In the genomic region with DNA sequence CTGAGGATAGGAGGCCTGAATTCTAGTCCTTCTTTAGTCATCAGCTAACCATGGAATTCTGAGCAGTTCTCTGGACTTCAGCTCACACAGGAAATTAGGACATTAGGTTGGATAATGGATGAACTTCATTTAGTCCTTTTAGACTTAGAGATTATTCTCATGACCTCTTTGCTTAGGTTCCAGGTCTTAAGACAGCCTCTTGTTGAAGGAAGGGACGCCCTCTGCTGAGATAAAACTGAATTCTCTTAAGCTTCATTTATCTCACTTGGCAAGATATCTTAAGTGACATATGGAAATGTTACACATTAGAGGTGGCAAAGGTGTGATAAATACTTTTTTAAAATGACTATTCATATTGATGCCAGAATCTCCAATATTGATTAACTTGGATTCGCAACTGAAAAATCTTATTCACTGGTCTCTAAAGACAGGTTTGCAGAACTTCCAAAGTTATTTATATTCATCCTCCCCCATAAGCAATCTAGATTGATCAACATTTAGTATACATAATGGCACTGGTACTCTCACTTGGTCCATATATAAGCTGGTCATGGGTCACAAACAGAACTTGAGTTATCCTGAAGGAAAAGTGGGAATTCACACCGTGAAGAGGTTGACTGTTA, we compare ENCODE assay signal across 1 cellular context.
TF ChIP-seq lines count a peak whose summit lies in the region.

No MANE protein-coding gene starts in this region.

TF ChIP-seq in H1, 55 proteins besides CTCF, POLR2A, EP300 and RAD21:
- no peak for TF ChIP-seq SP1 (IDR thresholded peaks at IDR 0.05; ENCODE audit: low read depth, low read length)
- 0 out of 2 replicates have a peak, but pooled peaks have one; percentile 16 for TF ChIP-seq POU5F1 (IDR thresholded peaks at IDR 0.05; ENCODE audit: low read depth, low read length)
- no peak for TF ChIP-seq CHD1 (IDR thresholded peaks at IDR 0.05; ENCODE audit: low read depth, low read length)
